In the genomic region with DNA sequence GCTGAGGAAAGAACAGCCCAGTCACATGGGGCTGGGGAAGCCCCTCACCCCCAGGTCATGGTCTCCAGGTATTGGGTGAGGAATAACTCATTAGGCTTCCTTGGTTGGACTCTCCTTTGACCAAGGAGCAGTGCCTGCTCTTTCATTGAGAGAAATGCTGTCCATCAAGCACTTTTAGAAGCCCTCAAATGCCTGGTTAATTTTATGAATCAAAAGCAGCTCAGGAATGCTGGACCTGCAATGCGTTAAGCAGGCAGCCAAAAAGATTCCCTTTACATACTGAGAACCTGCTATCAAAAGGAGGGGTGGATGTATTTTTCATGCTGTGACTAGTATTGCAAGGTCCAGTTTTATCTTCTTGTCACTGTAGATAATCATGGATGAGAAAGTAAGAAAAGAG, we compare ENCODE assay signal across 2 cellular contexts.
TF ChIP-seq lines count a peak whose summit lies in the region.

No MANE protein-coding gene starts in this region.

TF ChIP-seq in GM12878, 131 proteins besides CTCF, POLR2A, EP300 and RAD21 (continued from another document):
- TF ChIP-seq, protein P1, sequence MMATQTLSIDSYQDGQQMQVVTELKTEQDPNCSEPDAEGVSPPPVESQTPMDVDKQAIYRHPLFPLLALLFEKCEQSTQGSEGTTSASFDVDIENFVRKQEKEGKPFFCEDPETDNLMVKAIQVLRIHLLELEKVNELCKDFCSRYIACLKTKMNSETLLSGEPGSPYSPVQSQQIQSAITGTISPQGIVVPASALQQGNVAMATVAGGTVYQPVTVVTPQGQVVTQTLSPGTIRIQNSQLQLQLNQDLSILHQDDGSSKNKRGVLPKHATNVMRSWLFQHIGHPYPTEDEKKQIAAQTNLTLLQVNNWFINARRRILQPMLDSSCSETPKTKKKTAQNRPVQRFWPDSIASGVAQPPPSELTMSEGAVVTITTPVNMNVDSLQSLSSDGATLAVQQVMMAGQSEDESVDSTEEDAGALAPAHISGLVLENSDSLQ (IDR thresholded peaks at IDR 0.05): peak; percentile 38; the same call in 1 of the 2 replicates

TF ChIP-seq in HEK293T, 16 proteins besides CTCF, POLR2A, EP300 and RAD21 (continued from another document):
- TF ChIP-seq, protein P1 (IDR thresholded peaks at IDR 0.05): no peak
- no peak for TF ChIP-seq ARNT (IDR thresholded peaks at IDR 0.05)
- TF ChIP-seq SUZ12 (IDR thresholded peaks at IDR 0.05): no peak
- TF ChIP-seq FOXK2 (IDR thresholded peaks at IDR 0.05): no peak
- no peak for TF ChIP-seq TARDBP (IDR thresholded peaks at IDR 0.05)
- TF ChIP-seq FOXM1 (IDR thresholded peaks at IDR 0.05; ENCODE audit: borderline replicate concordance): no peak
- no peak for TF ChIP-seq L3MBTL2 (conservative IDR thresholded peaks at IDR 0.05)
- TF ChIP-seq HDGF (IDR thresholded peaks at IDR 0.05; ENCODE audit: borderline replicate concordance): no peak
- no peak for TF ChIP-seq LEF1 (IDR thresholded peaks at IDR 0.05; ENCODE audit: borderline replicate concordance)
- no peak for TF ChIP-seq ELF4 (IDR thresholded peaks at IDR 0.05)
- TF ChIP-seq BHLHE40 (IDR thresholded peaks at IDR 0.05; ENCODE audit: borderline replicate concordance): no peak
- no peak for TF ChIP-seq NFRKB (IDR thresholded peaks at IDR 0.05)
